Comparison of ENCODE assay signal across 12 cellular contexts in genomic region chr17:37787055-37787720, GRCh38.
DNase-seq lines count a peak whose midpoint lies in the region; ATAC-seq and TF ChIP-seq lines count a peak whose summit lies in the region.
"Had no signal": no experiment of that assay in that cellular context is flagged by ENCODE, and none has a peak within 500 bp of the region (broad histone marks: within the 10 kb centered on the region; RNA-seq: fewer than 3 reads in every experiment).

No MANE protein-coding gene starts in this region.

- peak; percentile 28 for DNase-seq in EL
- DNase-seq in SW480 (ENCODE audit: low spot score): peak; percentile 67
- DNase-seq in head of caudate nucleus: peak in 32 of 42 donors; percentile 3 to 65 (median 30)
- peak; percentile 39 for DNase-seq in retinal pigment epithelial cell (ENCODE audit: low read depth)
- DNase-seq in SKM-1 (lab: John Stamatoyannopoulos, UW; ENCODE audit: unreplicated experiment): no peak
- DNase-seq in tibial artery: no peak
- DNase-seq in NCI-H2107 (lab: John Stamatoyannopoulos, UW): no peak
- DNase-seq: stimulated activated CD4-positive, alpha-beta T cell treated with anti-CD3 and anti-CD28 coated beads, Interleukin-4, amount 100 ng/mL, for 24 hours; stimulated activated naive CD8-positive, alpha-beta T cell treated with anti-CD3 and anti-CD28 coated beads, Interleukin-15, amount 100 ng/mL, for 72 hours; WERI-Rb-1 had no signal

- no peak for ATAC-seq in HG03045 (IDR thresholded peaks at IDR 0.05; ENCODE audit: unreplicated experiment)
- ATAC-seq: stimulated activated naive CD8-positive, alpha-beta T cell treated with anti-CD3 and anti-CD28 coated beads, Interleukin-15, amount 100 ng/mL, for 72 hours had no signal

- TF ChIP-seq CTCF in retinal pigment epithelial cell (conservative IDR thresholded peaks at IDR 0.05; ENCODE audit: low read depth, low read length): no peak
- TF ChIP-seq CTCF in tibial artery (IDR thresholded peaks at IDR 0.05): no peak

- no peaks in the 10 kb centered on the region for H3K36me3 ChIP-seq in tibial artery
- H3K36me3 ChIP-seq: WERI-Rb-1 had no signal

- H3K4me3 ChIP-seq in retinal pigment epithelial cell (ENCODE audit: low read length) (no peak overlapping the region), tibial artery (no peak overlapping the region)

- intact Hi-C loops in head of caudate nucleus (cut with DNase I) (no loop called here), tibial artery (cut with DNase I; ENCODE audit: low total_unique reads) (no loop called here)

- H3K4me1 ChIP-seq in tibial artery: no peaks in the 10 kb centered on the region
- H3K4me1 ChIP-seq: parathyroid adenoma had no signal

- H3K27me3 ChIP-seq in tibial artery: peaks cover 0 to 32% of the 10 kb centered on the region in 2 donors

- H3K9me3 ChIP-seq in tibial artery: no peaks in the 10 kb centered on the region

- H3K27ac ChIP-seq in tibial artery: no peak overlapping the region
- H3K27ac ChIP-seq: parathyroid adenoma, WERI-Rb-1 had no signal

Comparison
In these comparisons a context has a peak if more than half of its experiments do, and no peak if none do; other contexts are left out.
1. DNase-seq: peak in EL (single experiment), SW480 (single experiment), head of caudate nucleus (32 of 42) and retinal pigment epithelial cell (single experiment); none in SKM-1 (single experiment), tibial artery (0 of 2) and NCI-H2107 (single experiment).